8 cellular contexts compared by ENCODE assay signal in genomic region chr1:65149753-65150463, GRCh38. TPM values are rescaled to one million over a fixed set of nuclear protein-coding genes. Genes with fewer than 3 reads are reported as not detected.
DNase-seq lines count a peak whose midpoint lies in the region; ATAC-seq, FAIRE-seq and TF ChIP-seq lines count a peak whose summit lies in the region.

No MANE protein-coding gene starts in this region.

- POLR2A ChIA-PET in MCF 10A (lab: Yijun Ruan, JAX): interaction anchor here (0.6 to 4.5 kb wide), 19 partner anchors 9 to 437 kb away, joined by 3 to 29 read pairs (median 6); no protein-coding TSS in a partner anchor
- POLR2A ChIA-PET in naive thymus-derived CD4-positive, alpha-beta T cell (lab: Charles Lee): interaction anchor here (1.1 kb wide), 1 partner anchor 104 kb away, joined by 4 read pairs; no protein-coding TSS in a partner anchor

- intact Hi-C loops in MCF 10A (cut with micrococcal nuclease): loop anchor here (2.0 kb wide), 1 partner anchor 59 kb away; no protein-coding TSS in a partner anchor
- intact Hi-C loops in naive thymus-derived CD4-positive, alpha-beta T cell (cut with micrococcal nuclease): loop anchor here in 1 of 2 donors (1.0 to 2.0 kb wide), 4 partner anchors 57 to 271 kb away; partner anchors contain the start of genes LEPR and LEPROT

- peak overlapping the region; percentile 89 to 100 (median 97) for H3K4me2 ChIP-seq in BLaER1 treated with 17β-estradiol and CSF1 and Interleukin-3, amounts not matched to agents 10 nM and 100 nM

- no TSS peak for BruUV-seq in MCF 10A (replicated peaks; lab: Mats Ljungman, UMichigan)

- CTCF ChIA-PET in MCF 10A (lab: Yijun Ruan, JAX): interaction anchor here (0.5 to 3.5 kb wide), 11 partner anchors 8 to 1781 kb away, joined by 3 to 27 read pairs (median 3); no protein-coding TSS in a partner anchor
- CTCF ChIA-PET in naive thymus-derived CD4-positive, alpha-beta T cell (lab: Charles Lee): no interaction called here

- peaks cover 0 to 53% (median 24%) of the 10 kb centered on the region in 11 experiments; a peak in 11 of 22 replicates for H4K20me1 ChIP-seq in BLaER1 treated with 17β-estradiol and CSF1 and Interleukin-3, amounts not matched to agents 10 nM and 100 nM

- peak overlapping the region in 8 of 10 experiments; percentile 71 to 92 (median 76); a peak in 15 of 20 replicates for H3K4me3 ChIP-seq in BLaER1 treated with 17β-estradiol and CSF1 and Interleukin-3, amounts not matched to agents 10 nM and 100 nM
- H3K4me3 ChIP-seq in naive thymus-derived CD4-positive, alpha-beta T cell (ENCODE audit: low read length): no peak overlapping the region

- no peaks in the 10 kb centered on the region for H3K9me3 ChIP-seq in BLaER1 treated with 17β-estradiol and CSF1 and Interleukin-3, amounts not matched to agents 10 nM and 100 nM (replicated peaks in 1 of 11)
- no peaks in the 10 kb centered on the region for H3K9me3 ChIP-seq in naive thymus-derived CD4-positive, alpha-beta T cell (ENCODE audit: control insufficient read depth in 2 of 3, low read length in 3 of 3)

- peak overlapping the region; percentile 79 for H3K4me3 Mint-ChIP-seq in MCF 10A (ENCODE audit: unreplicated experiment)
- H3K4me3 Mint-ChIP-seq in naive thymus-derived CD4-positive, alpha-beta T cell: peak overlapping the region; percentile 81 to 95 (median 86)

- no peaks in the 10 kb centered on the region for H3K9me3 Mint-ChIP-seq in MCF 10A (ENCODE audit: unreplicated experiment)
- peaks cover 0 to 1% (median 0%) of the 10 kb centered on the region in 11 donors for H3K9me3 Mint-ChIP-seq in naive thymus-derived CD4-positive, alpha-beta T cell

- peaks cover 0 to 5% (median 0%) of the 10 kb centered on the region in 11 experiments; a peak in 5 of 22 replicates for H3K36me3 ChIP-seq in BLaER1 treated with 17β-estradiol and CSF1 and Interleukin-3, amounts not matched to agents 10 nM and 100 nM
- H3K36me3 ChIP-seq in naive thymus-derived CD4-positive, alpha-beta T cell (ENCODE audit: control insufficient read depth in 2 of 3, insufficient read depth in 3 of 3, low read length in 3 of 3): no peaks in the 10 kb centered on the region

- FAIRE-seq in GM18507 (lab: Jason Lieb, UNC): peak; percentile 15

- peaks cover 4% of the 10 kb centered on the region for H3K36me3 Mint-ChIP-seq in MCF 10A (ENCODE audit: insufficient read depth, unreplicated experiment)
- H3K36me3 Mint-ChIP-seq in naive thymus-derived CD4-positive, alpha-beta T cell: peaks cover 0 to 26% (median 0%) of the 10 kb centered on the region in 5 donors

- H3K4me1 Mint-ChIP-seq in MCF 10A (ENCODE audit: insufficient read depth, unreplicated experiment): peaks cover 28% of the 10 kb centered on the region
- H3K4me1 Mint-ChIP-seq in naive thymus-derived CD4-positive, alpha-beta T cell: peaks cover 7 to 59% (median 14%) of the 10 kb centered on the region in 7 donors

- DNase-seq in GM18507 (ENCODE audit: extremely low spot score, insufficient read length, low read depth) (no peak), MCF 10A (ENCODE audit: unreplicated experiment) (no peak), foreskin keratinocyte (no peak), NCI-H1092 treated with DMSO at 0.1 percent for 48 hours (lab: John Stamatoyannopoulos, UW) (no peak), COR-L47 (lab: John Stamatoyannopoulos, UW) (no peak)
- no peak for DNase-seq in naive thymus-derived CD4-positive, alpha-beta T cell
- no peak for DNase-seq in activated CD4-positive, CD25-positive, alpha-beta regulatory T cell (lab: John Stamatoyannopoulos, UW)

- peaks cover 16 to 33% (median 26%) of the 10 kb centered on the region in 10 experiments; a peak in 19 of 20 replicates for H3K4me1 ChIP-seq in BLaER1 treated with 17β-estradiol and CSF1 and Interleukin-3, amounts not matched to agents 10 nM and 100 nM
- H3K4me1 ChIP-seq in naive thymus-derived CD4-positive, alpha-beta T cell (ENCODE audit: control insufficient read depth in 2 of 2, insufficient read depth in 2 of 2, low read length in 2 of 2): peaks cover 0 to 6% of the 10 kb centered on the region in 2 donors
- H3K4me1 ChIP-seq in foreskin keratinocyte: no peaks in the 10 kb centered on the region

- H3K27me3 Mint-ChIP-seq in MCF 10A (ENCODE audit: insufficient read depth, unreplicated experiment): no peaks in the 10 kb centered on the region
- peaks cover 6 to 56% (median 44%) of the 10 kb centered on the region in 5 donors for H3K27me3 Mint-ChIP-seq in naive thymus-derived CD4-positive, alpha-beta T cell

- ATAC-seq in naive thymus-derived CD4-positive, alpha-beta T cell: no peak
- no peak for ATAC-seq in foreskin keratinocyte

- peak overlapping the region; percentile 6 for H3K27ac Mint-ChIP-seq in MCF 10A (ENCODE audit: low read depth, unreplicated experiment)
- H3K27ac Mint-ChIP-seq in naive thymus-derived CD4-positive, alpha-beta T cell: no peak overlapping the region

- H3K9ac ChIP-seq in BLaER1 treated with 17β-estradiol and CSF1 and Interleukin-3, amounts not matched to agents 10 nM and 100 nM: peak overlapping the region in 6 of 11 experiments; percentile 76 to 86 (median 85); a peak in 13 of 22 replicates

- TF ChIP-seq CTCF in MCF 10A (IDR thresholded peaks at IDR 0.05; ENCODE audit: unreplicated experiment) (no peak), foreskin keratinocyte (conservative IDR thresholded peaks at IDR 0.05) (no peak)

- H3K27ac ChIP-seq in BLaER1 treated with 17β-estradiol and CSF1 and Interleukin-3, amounts not matched to agents 10 nM and 100 nM: no peak overlapping the region
- no peak overlapping the region for H3K27ac ChIP-seq in naive thymus-derived CD4-positive, alpha-beta T cell (ENCODE audit: low read depth, low read length)
- no peak overlapping the region for H3K27ac ChIP-seq in foreskin keratinocyte

- H3K27me3 ChIP-seq in BLaER1 treated with 17β-estradiol and CSF1 and Interleukin-3, amounts not matched to agents 10 nM and 100 nM: peaks cover 25 to 60% (median 52%) of the 10 kb centered on the region in 11 experiments
- peaks cover 0 to 6% of the 10 kb centered on the region in 2 donors for H3K27me3 ChIP-seq in naive thymus-derived CD4-positive, alpha-beta T cell (ENCODE audit: control insufficient read depth in 2 of 2, insufficient read depth in 2 of 2, low read length in 2 of 2)
- no peaks in the 10 kb centered on the region for H3K27me3 ChIP-seq in foreskin keratinocyte

RNA-seq across cellular contexts. Expression of gene AK4, which starts 1.9 kb away (rescaled TPM):
- total RNA-seq in MCF 10A (2022) (54.2 and 57.1 TPM in 2 replicates), foreskin keratinocyte (14.5 and 34.6 TPM in 2 replicates)
- 100 to 1,000 TPM in 1 of 5 experiments, 1 to 10 TPM in 1, under 1 TPM in 3; 0.16 to 121 (median 0.95) TPM for total RNA-seq in naive thymus-derived CD4-positive, alpha-beta T cell
- polyA plus RNA-seq in naive thymus-derived CD4-positive, alpha-beta T cell: under 1 TPM; 0.04 to 0.21 TPM
- 7.8 and 19.8 TPM in 2 replicates for polyA plus RNA-seq in foreskin keratinocyte
